ENCODE assay signal across 1 cellular context in the genomic region with DNA sequence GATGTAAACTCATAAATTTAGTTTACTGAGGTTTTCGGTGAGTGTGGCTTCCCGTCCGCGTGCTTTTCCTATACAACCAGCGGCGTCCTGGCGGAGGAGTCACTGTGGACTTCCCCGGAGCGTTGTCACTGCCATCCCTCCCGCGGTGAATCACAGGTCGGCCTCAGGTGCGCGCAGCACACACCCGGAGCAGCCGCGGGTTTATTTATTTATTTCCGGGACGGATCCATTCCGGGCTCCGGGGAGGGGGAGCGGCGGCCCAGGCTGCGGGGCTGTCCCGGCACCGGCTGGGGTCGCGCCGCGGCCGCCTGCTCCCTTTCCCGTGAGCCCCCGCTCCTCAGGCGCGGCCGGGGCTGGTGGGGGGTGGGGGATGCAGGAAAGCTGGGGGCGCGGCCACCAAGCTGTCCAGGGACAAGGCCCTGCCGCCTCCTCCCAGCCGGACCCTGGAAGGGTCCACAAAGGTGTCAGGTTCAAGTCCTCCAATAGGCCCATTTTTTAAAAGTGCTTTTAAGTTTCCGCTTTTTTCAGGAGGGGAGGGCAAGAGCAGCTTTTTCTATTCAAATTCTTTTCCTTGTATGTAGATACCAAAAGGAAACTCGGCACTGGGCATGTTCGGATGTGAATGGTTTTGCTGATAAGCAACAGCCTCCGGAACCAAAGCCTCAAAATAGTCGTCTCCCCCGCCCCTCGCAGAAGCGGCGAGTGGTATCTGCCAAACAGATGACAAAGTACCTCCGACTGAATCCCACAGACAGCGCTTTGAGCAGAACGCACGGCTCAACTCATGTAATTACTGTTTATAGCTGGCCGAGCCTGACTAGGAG.
TF ChIP-seq lines count a peak whose summit lies in the region.

No MANE protein-coding gene starts in this region.

TF ChIP-seq in K562, 482 proteins besides CTCF, POLR2A, EP300 and RAD21 (continued from another document and continues in another):
- TF ChIP-seq, protein P1, sequence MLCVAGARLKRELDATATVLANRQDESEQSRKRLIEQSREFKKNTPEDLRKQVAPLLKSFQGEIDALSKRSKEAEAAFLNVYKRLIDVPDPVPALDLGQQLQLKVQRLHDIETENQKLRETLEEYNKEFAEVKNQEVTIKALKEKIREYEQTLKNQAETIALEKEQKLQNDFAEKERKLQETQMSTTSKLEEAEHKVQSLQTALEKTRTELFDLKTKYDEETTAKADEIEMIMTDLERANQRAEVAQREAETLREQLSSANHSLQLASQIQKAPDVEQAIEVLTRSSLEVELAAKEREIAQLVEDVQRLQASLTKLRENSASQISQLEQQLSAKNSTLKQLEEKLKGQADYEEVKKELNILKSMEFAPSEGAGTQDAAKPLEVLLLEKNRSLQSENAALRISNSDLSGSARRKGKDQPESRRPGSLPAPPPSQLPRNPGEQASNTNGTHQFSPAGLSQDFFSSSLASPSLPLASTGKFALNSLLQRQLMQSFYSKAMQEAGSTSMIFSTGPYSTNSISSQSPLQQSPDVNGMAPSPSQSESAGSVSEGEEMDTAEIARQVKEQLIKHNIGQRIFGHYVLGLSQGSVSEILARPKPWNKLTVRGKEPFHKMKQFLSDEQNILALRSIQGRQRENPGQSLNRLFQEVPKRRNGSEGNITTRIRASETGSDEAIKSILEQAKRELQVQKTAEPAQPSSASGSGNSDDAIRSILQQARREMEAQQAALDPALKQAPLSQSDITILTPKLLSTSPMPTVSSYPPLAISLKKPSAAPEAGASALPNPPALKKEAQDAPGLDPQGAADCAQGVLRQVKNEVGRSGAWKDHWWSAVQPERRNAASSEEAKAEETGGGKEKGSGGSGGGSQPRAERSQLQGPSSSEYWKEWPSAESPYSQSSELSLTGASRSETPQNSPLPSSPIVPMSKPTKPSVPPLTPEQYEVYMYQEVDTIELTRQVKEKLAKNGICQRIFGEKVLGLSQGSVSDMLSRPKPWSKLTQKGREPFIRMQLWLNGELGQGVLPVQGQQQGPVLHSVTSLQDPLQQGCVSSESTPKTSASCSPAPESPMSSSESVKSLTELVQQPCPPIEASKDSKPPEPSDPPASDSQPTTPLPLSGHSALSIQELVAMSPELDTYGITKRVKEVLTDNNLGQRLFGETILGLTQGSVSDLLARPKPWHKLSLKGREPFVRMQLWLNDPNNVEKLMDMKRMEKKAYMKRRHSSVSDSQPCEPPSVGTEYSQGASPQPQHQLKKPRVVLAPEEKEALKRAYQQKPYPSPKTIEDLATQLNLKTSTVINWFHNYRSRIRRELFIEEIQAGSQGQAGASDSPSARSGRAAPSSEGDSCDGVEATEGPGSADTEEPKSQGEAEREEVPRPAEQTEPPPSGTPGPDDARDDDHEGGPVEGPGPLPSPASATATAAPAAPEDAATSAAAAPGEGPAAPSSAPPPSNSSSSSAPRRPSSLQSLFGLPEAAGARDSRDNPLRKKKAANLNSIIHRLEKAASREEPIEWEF (CRISPR knock-in tag; IDR thresholded peaks at IDR 0.05): no peak
- peak; percentile 97 for TF ChIP-seq ATF7 (IDR thresholded peaks at IDR 0.05)
- TF ChIP-seq RB1 (IDR thresholded peaks at IDR 0.05; ENCODE audit: low read depth): peak; percentile 55; the same call in 1 of the 2 replicates
- no peak for TF ChIP-seq TEAD2 (tag; IDR thresholded peaks at IDR 0.05)
- peak; percentile 52 for TF ChIP-seq ELF1 (tag; IDR thresholded peaks at IDR 0.05)
- TF ChIP-seq TBP (optimal IDR thresholded peaks at IDR 0.05; ENCODE audit: low read depth, low read length): peak; percentile 74
- TF ChIP-seq ZNF551 (CRISPR knock-in tag; IDR thresholded peaks at IDR 0.05): no peak
- TF ChIP-seq SMAD1 (IDR thresholded peaks at IDR 0.05; ENCODE audit: low read depth, low read length, partially characterized antibody): peak; percentile 57
- no peak for TF ChIP-seq RFX5 (IDR thresholded peaks at IDR 0.05; ENCODE audit: low read depth, low read length)
- TF ChIP-seq PTTG1 (tag; IDR thresholded peaks at IDR 0.05; ENCODE audit: low read depth): no peak
- no peak for TF ChIP-seq ZNF695 (CRISPR knock-in tag; IDR thresholded peaks at IDR 0.05)
- no peak for TF ChIP-seq BDP1 (IDR thresholded peaks at IDR 0.05; ENCODE audit: insufficient read depth, insufficient read length)
- TF ChIP-seq SMARCA4 (IDR thresholded peaks at IDR 0.05): peak; percentile 72
- TF ChIP-seq ZNF165 (CRISPR knock-in tag; IDR thresholded peaks at IDR 0.05; ENCODE audit: borderline replicate concordance): no peak
- TF ChIP-seq ZC3H8 (IDR thresholded peaks at IDR 0.05): no peak
- TF ChIP-seq CREB1 (IDR thresholded peaks at IDR 0.05): peak; percentile 47; the same call in 1 of the 2 replicates
- TF ChIP-seq CREB1 (CRISPR knock-in tag; IDR thresholded peaks at IDR 0.05): no peak
- no peak for TF ChIP-seq ILF3 (IDR thresholded peaks at IDR 0.05; ENCODE audit: borderline replicate concordance)
- no peak for TF ChIP-seq NR2C2 (CRISPR knock-in tag; IDR thresholded peaks at IDR 0.05)
- TF ChIP-seq NR2C2 (tag; IDR thresholded peaks at IDR 0.05): peak; percentile 51; the same call in 1 of the 2 replicates
- no peak for TF ChIP-seq SRSF1 (IDR thresholded peaks at IDR 0.05; ENCODE audit: low read depth, low read length)
- TF ChIP-seq THRAP3 (IDR thresholded peaks at IDR 0.05; ENCODE audit: borderline replicate concordance): no peak
- TF ChIP-seq, protein P2, sequence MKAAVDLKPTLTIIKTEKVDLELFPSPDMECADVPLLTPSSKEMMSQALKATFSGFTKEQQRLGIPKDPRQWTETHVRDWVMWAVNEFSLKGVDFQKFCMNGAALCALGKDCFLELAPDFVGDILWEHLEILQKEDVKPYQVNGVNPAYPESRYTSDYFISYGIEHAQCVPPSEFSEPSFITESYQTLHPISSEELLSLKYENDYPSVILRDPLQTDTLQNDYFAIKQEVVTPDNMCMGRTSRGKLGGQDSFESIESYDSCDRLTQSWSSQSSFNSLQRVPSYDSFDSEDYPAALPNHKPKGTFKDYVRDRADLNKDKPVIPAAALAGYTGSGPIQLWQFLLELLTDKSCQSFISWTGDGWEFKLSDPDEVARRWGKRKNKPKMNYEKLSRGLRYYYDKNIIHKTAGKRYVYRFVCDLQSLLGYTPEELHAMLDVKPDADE (conservative IDR thresholded peaks at IDR 0.05; ENCODE audit: control insufficient read depth, low read depth, low read length): 0 out of 2 replicates have a peak, but pooled peaks have one; percentile 28
- TF ChIP-seq TARDBP (IDR thresholded peaks at IDR 0.05): no peak
- peak; percentile 81 for TF ChIP-seq TCF7L2 (IDR thresholded peaks at IDR 0.05; ENCODE audit: low read depth, low read length)
- peak; percentile 58 for TF ChIP-seq RBM22 (IDR thresholded peaks at IDR 0.05; ENCODE audit: low read depth, low read length, poor library complexity, severe bottlenecking)
- TF ChIP-seq ZBTB17 (CRISPR knock-in tag; IDR thresholded peaks at IDR 0.05): no peak
- no peak for TF ChIP-seq ZKSCAN3 (CRISPR knock-in tag; IDR thresholded peaks at IDR 0.05)
- TF ChIP-seq RCOR1 (IDR thresholded peaks at IDR 0.05; ENCODE audit: borderline replicate concordance in 1 of 2, low read depth in 2 of 2, low read length in 2 of 2): peak; percentile 77 to 80; a peak in 3 of 4 replicates
- TF ChIP-seq, protein P3, sequence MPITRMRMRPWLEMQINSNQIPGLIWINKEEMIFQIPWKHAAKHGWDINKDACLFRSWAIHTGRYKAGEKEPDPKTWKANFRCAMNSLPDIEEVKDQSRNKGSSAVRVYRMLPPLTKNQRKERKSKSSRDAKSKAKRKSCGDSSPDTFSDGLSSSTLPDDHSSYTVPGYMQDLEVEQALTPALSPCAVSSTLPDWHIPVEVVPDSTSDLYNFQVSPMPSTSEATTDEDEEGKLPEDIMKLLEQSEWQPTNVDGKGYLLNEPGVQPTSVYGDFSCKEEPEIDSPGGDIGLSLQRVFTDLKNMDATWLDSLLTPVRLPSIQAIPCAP (CRISPR knock-in tag; IDR thresholded peaks at IDR 0.05; ENCODE audit: borderline replicate concordance): no peak
- TF ChIP-seq HNRNPK (IDR thresholded peaks at IDR 0.05; ENCODE audit: low read depth, low read length, poor library complexity, severe bottlenecking): no peak
- no peak for TF ChIP-seq PHF20 (IDR thresholded peaks at IDR 0.05; ENCODE audit: partially characterized antibody)
- TF ChIP-seq POLR2H (tag; IDR thresholded peaks at IDR 0.05; ENCODE audit: low read depth): peak; percentile 80; the same call in 1 of the 2 replicates
- 0 out of 2 replicates have a peak, but pooled peaks have one; percentile 44 for TF ChIP-seq ZNF24 (IDR thresholded peaks at IDR 0.05)
- no peak for TF ChIP-seq PRMT5 (CRISPR knock-in tag; IDR thresholded peaks at IDR 0.05)
- peak; percentile 60 to 65; a peak in 3 of 4 replicates for TF ChIP-seq TBL1XR1 (IDR thresholded peaks at IDR 0.05; ENCODE audit: low read length in 2 of 2)
- TF ChIP-seq GABPA (tag; conservative IDR thresholded peaks at IDR 0.05; ENCODE audit: low read depth): peak; percentile 75
- TF ChIP-seq TRIM24 (IDR thresholded peaks at IDR 0.05): peak; percentile 15 to 28; a peak in 1 of 4 replicates
- TF ChIP-seq ZNF778 (CRISPR knock-in tag; IDR thresholded peaks at IDR 0.05): no peak
- peak; percentile 45; the same call in 1 of the 2 replicates for TF ChIP-seq CBX1 (IDR thresholded peaks at IDR 0.05; ENCODE audit: low read depth)
- peak; percentile 89 for TF ChIP-seq POLR2G (IDR thresholded peaks at IDR 0.05; ENCODE audit: low read depth, low read length)
- TF ChIP-seq PRPF4 (IDR thresholded peaks at IDR 0.05; ENCODE audit: insufficient read depth, low read depth, low read length, poor library complexity, severe bottlenecking): no peak
- no peak for TF ChIP-seq FOXA3 (CRISPR knock-in tag; conservative IDR thresholded peaks at IDR 0.05 in 1 of 2, IDR thresholded peaks at IDR 0.05 in 1 of 2)
- TF ChIP-seq, protein P4, sequence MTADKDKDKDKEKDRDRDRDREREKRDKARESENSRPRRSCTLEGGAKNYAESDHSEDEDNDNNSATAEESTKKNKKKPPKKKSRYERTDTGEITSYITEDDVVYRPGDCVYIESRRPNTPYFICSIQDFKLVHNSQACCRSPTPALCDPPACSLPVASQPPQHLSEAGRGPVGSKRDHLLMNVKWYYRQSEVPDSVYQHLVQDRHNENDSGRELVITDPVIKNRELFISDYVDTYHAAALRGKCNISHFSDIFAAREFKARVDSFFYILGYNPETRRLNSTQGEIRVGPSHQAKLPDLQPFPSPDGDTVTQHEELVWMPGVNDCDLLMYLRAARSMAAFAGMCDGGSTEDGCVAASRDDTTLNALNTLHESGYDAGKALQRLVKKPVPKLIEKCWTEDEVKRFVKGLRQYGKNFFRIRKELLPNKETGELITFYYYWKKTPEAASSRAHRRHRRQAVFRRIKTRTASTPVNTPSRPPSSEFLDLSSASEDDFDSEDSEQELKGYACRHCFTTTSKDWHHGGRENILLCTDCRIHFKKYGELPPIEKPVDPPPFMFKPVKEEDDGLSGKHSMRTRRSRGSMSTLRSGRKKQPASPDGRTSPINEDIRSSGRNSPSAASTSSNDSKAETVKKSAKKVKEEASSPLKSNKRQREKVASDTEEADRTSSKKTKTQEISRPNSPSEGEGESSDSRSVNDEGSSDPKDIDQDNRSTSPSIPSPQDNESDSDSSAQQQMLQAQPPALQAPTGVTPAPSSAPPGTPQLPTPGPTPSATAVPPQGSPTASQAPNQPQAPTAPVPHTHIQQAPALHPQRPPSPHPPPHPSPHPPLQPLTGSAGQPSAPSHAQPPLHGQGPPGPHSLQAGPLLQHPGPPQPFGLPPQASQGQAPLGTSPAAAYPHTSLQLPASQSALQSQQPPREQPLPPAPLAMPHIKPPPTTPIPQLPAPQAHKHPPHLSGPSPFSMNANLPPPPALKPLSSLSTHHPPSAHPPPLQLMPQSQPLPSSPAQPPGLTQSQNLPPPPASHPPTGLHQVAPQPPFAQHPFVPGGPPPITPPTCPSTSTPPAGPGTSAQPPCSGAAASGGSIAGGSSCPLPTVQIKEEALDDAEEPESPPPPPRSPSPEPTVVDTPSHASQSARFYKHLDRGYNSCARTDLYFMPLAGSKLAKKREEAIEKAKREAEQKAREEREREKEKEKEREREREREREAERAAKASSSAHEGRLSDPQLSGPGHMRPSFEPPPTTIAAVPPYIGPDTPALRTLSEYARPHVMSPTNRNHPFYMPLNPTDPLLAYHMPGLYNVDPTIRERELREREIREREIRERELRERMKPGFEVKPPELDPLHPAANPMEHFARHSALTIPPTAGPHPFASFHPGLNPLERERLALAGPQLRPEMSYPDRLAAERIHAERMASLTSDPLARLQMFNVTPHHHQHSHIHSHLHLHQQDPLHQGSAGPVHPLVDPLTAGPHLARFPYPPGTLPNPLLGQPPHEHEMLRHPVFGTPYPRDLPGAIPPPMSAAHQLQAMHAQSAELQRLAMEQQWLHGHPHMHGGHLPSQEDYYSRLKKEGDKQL (CRISPR knock-in tag; IDR thresholded peaks at IDR 0.05; ENCODE audit: borderline replicate concordance): no peak
- no peak for TF ChIP-seq E2F3 (CRISPR knock-in tag; IDR thresholded peaks at IDR 0.05)
- no peak for TF ChIP-seq ZNF133 (CRISPR knock-in tag; IDR thresholded peaks at IDR 0.05)
- TF ChIP-seq, protein P5, sequence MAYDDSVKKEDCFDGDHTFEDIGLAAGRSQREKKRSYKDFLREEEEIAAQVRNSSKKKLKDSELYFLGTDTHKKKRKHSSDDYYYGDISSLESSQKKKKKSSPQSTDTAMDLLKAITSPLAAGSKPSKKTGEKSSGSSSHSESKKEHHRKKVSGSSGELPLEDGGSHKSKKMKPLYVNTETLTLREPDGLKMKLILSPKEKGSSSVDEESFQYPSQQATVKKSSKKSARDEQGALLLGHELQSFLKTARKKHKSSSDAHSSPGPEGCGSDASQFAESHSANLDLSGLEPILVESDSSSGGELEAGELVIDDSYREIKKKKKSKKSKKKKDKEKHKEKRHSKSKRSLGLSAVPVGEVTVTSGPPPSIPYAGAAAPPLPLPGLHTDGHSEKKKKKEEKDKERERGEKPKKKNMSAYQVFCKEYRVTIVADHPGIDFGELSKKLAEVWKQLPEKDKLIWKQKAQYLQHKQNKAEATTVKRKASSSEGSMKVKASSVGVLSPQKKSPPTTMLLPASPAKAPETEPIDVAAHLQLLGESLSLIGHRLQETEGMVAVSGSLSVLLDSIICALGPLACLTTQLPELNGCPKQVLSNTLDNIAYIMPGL (CRISPR knock-in tag; IDR thresholded peaks at IDR 0.05): no peak
- TF ChIP-seq MTA3 (IDR thresholded peaks at IDR 0.05; ENCODE audit: borderline replicate concordance): 0 out of 2 replicates have a peak, but pooled peaks have one; percentile 47
- TF ChIP-seq RBBP5 (IDR thresholded peaks at IDR 0.05; ENCODE audit: borderline replicate concordance, insufficient read depth, low read length, poor library complexity, severe bottlenecking): peak; percentile 45
- no peak for TF ChIP-seq ZNF174 (CRISPR knock-in tag; IDR thresholded peaks at IDR 0.05)
- TF ChIP-seq HDAC3 (IDR thresholded peaks at IDR 0.05; ENCODE audit: borderline replicate concordance, partially characterized antibody): peak; percentile 52
